Comparison of ENCODE assay signal across 1 cellular context in genomic region chr3:170483485-170484262, GRCh38.
TF ChIP-seq lines count a peak whose summit lies in the region.

No MANE protein-coding gene starts in this region.

TF ChIP-seq in IMR-90, 13 proteins besides CTCF, POLR2A, EP300 and RAD21 (continued from another document):
- no peak for TF ChIP-seq USF2 (IDR thresholded peaks at IDR 0.05; ENCODE audit: low read depth, low read length)
TF ChIP-seq in IMR-90: peak in this region for 0.
